ENCODE assay signal across 14 cellular contexts in the genomic region with DNA sequence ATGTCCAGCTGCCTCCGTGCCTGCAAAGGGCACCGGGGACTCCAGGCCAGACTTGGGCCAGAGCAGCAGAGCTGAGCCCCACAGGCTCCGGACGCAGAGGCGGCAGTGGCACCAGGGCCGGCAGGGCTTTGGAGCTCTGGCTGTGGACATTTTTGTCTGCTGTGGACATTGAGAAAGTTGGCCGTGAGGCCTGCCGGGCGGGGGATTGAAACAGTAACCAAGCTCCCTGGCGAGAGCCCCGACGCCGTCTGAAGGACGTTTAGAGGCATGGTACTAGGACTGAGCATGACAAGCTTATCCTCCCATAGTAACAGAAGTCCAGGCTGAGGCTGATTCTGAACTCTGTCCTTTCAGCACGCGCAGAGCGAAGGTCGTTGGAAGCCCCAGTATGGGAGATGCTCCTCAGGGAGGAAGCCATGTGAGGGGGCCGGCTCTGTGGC.
"Had no signal": no experiment of that assay in that cellular context is flagged by ENCODE, and none has a peak within 500 bp of the region (broad histone marks: within the 10 kb centered on the region; RNA-seq: fewer than 3 reads in every experiment).

No MANE protein-coding gene starts in this region.

- H3K4me3 ChIP-seq: adrenal gland, mucosa of descending colon, neural progenitor cell, thyroid gland had no signal

- H3K4me1 ChIP-seq: adrenal gland, neural progenitor cell, thyroid gland had no signal

- H3K27ac Mint-ChIP-seq: activated CD4-positive, alpha-beta T cell treated with anti-CD3 and anti-CD28 coated beads, Interleukin-2, amount 10 ng/mL, durations not matched to agents 24 days and 14 days; activated naive CD4-positive, alpha-beta T cell treated with anti-CD3 and anti-CD28 coated beads, Interleukin-2, amount 50 U/mL, for 72 hours; activated T-cell treated with anti-CD3 and anti-CD28 coated beads, Interleukin-2, amount 50 U/mL, for 72 hours; neural progenitor cell had no signal

- H3K27me3 ChIP-seq: adrenal gland, neural progenitor cell, thyroid gland had no signal

- H3K27ac ChIP-seq: adrenal gland, neural progenitor cell, thyroid gland had no signal

- DNase-seq: activated CD4-positive, alpha-beta T cell treated with anti-CD3 and anti-CD28 coated beads, Interleukin-2, amount 10 ng/mL, durations not matched to agents 24 days and 14 days; activated CD8-positive, alpha-beta memory T cell treated with anti-CD3 and anti-CD28 coated beads, Interleukin-2, amount 50 U/mL, for 4 hours; activated gamma-delta T cell treated with Interleukin-2 at 50 U/mL for 16 hours; activated T-cell treated with anti-CD3 and anti-CD28 coated beads, Interleukin-2, amount 50 U/mL, for 72 hours; adrenal gland; cerebellar nuclear complex; cortex of kidney; mesenchymal stem cell; naive B cell; stimulated activated naive CD4-positive, alpha-beta T cell had no signal

- H3K36me3 Mint-ChIP-seq: naive B cell, neural progenitor cell had no signal

- H3K9me3 ChIP-seq: adrenal gland, mucosa of descending colon, thyroid gland had no signal

- H3K36me3 ChIP-seq: adrenal gland, neural progenitor cell, thyroid gland had no signal

- H3K4me1 Mint-ChIP-seq: activated CD4-positive, alpha-beta T cell treated with anti-CD3 and anti-CD28 coated beads, Interleukin-2, amount 10 ng/mL, durations not matched to agents 24 days and 14 days; naive B cell; neural progenitor cell had no signal

- H3K4me3 Mint-ChIP-seq: activated CD4-positive, alpha-beta T cell treated with anti-CD3 and anti-CD28 coated beads, Interleukin-2, amount 10 ng/mL, durations not matched to agents 24 days and 14 days; neural progenitor cell had no signal

- ATAC-seq: activated naive CD4-positive, alpha-beta T cell treated with anti-CD3 and anti-CD28 coated beads, Interleukin-2, amount 50 U/mL, for 72 hours; activated T-cell treated with anti-CD3 and anti-CD28 coated beads, Interleukin-2, amount 50 U/mL, for 72 hours; mucosa of descending colon had no signal

- H3K9me3 Mint-ChIP-seq: activated CD4-positive, alpha-beta T cell treated with anti-CD3 and anti-CD28 coated beads, Interleukin-2, amount 10 ng/mL, durations not matched to agents 24 days and 14 days; neural progenitor cell had no signal

- H3K27me3 Mint-ChIP-seq: activated CD4-positive, alpha-beta T cell treated with anti-CD3 and anti-CD28 coated beads, Interleukin-2, amount 10 ng/mL, durations not matched to agents 24 days and 14 days; naive B cell had no signal
